23 cellular contexts compared by ENCODE assay signal in genomic region chr9:129077236-129077635, GRCh38. TPM values are rescaled to one million over a fixed set of nuclear protein-coding genes. Genes with fewer than 3 reads are reported as not detected.
DNase-seq lines count a peak whose midpoint lies in the region; ATAC-seq, FAIRE-seq and TF ChIP-seq lines count a peak whose summit lies in the region.
"Had no signal": no experiment of that assay in that cellular context is flagged by ENCODE, and none has a peak within 500 bp of the region (broad histone marks: within the 10 kb centered on the region; RNA-seq: fewer than 3 reads in every experiment).

No MANE protein-coding gene starts in this region.

- H3K9me3 ChIP-seq in A549 (no peaks in the 10 kb centered on the region), esophagus squamous epithelium (no peaks in the 10 kb centered on the region), mucosa of rectum (ENCODE audit: control insufficient read depth in 2 of 2, low read length in 2 of 2) (no peaks in the 10 kb centered on the region)
- H3K9me3 ChIP-seq: SJSA1 had no signal

- H3K4me1 ChIP-seq in A549: peaks cover 15% of the 10 kb centered on the region; the same call in 2 of the 3 replicates
- H3K4me1 ChIP-seq in esophagus squamous epithelium: peaks cover 8 to 31% (median 12%) of the 10 kb centered on the region in 3 donors
- H3K4me1 ChIP-seq in mucosa of rectum (ENCODE audit: control insufficient read depth in 2 of 2, insufficient read depth in 2 of 2, low read length in 2 of 2): peaks cover 42 to 44% of the 10 kb centered on the region in 2 donors

- H3K27ac ChIP-seq in A549 (no peak overlapping the region), RWPE1 (0 out of 2 replicates have a peak overlapping the region, but pooled peaks have one; percentile 2), esophagus squamous epithelium (peak overlapping the region in 3 of 4 donors; percentile 38 to 57 (median 52)), mucosa of rectum (ENCODE audit: low read depth in 2 of 2, low read length in 2 of 2) (peak overlapping the region; percentile 63 to 74)
- H3K27ac ChIP-seq: 22Rv1, HL-60, KMS-11, SJSA1 had no signal

- H3K4me3 ChIP-seq in A549 (no peak overlapping the region), esophagus squamous epithelium (no peak overlapping the region), mucosa of rectum (ENCODE audit: low read length in 2 of 2) (no peak overlapping the region)
- H3K4me3 ChIP-seq: SJSA1 had no signal

- 0 out of 3 replicates have a peak overlapping the region, but pooled peaks have one; percentile 8 for H3K4me2 ChIP-seq in A549
- H3K4me2 ChIP-seq: KMS-11 had no signal

- no peaks in the 10 kb centered on the region for H3K9me3 Mint-ChIP-seq in activated T-cell treated with anti-CD3 and anti-CD28 coated beads, Interleukin-2, amount 50 U/mL, for 72 hours
- H3K9me3 Mint-ChIP-seq: CD14-positive monocyte had no signal

- FAIRE-seq in A549 (lab: Jason Lieb, UNC): no peak
- FAIRE-seq in D721Med (lab: Jason Lieb, UNC): no peak
- FAIRE-seq: GM19239, RCC 7860 had no signal

- no peaks in the 10 kb centered on the region for H3K27me3 Mint-ChIP-seq in activated T-cell treated with anti-CD3 and anti-CD28 coated beads, Interleukin-2, amount 50 U/mL, for 72 hours (ENCODE audit: low read depth)

- intact Hi-C loops in esophagus squamous epithelium (cut with DNase I): no loop called here

- POLR2A ChIA-PET in A549 (lab: Yijun Ruan, JAX) (no interaction called here), RWPE1 (lab: Yijun Ruan, JAX; ENCODE audit: low non-redundant PET) (no interaction called here)

- H3K36me3 Mint-ChIP-seq in activated T-cell treated with anti-CD3 and anti-CD28 coated beads, Interleukin-2, amount 50 U/mL, for 72 hours (ENCODE audit: insufficient read depth in 2 of 2): no peaks in the 10 kb centered on the region
- H3K36me3 Mint-ChIP-seq: CD14-positive monocyte had no signal

- TF ChIP-seq RAD21 in A549 (conservative IDR thresholded peaks at IDR 0.05 in 1 of 2, IDR thresholded peaks at IDR 0.05 in 1 of 2): no peak

- H3K27ac Mint-ChIP-seq in activated T-cell treated with anti-CD3 and anti-CD28 coated beads, Interleukin-2, amount 50 U/mL, for 72 hours: no peak overlapping the region
- H3K27ac Mint-ChIP-seq: CD14-positive monocyte had no signal

- TF ChIP-seq EP300 in A549 (IDR thresholded peaks at IDR 0.05): no peak

- no peaks in the 10 kb centered on the region for H3K27me3 ChIP-seq in esophagus squamous epithelium
- H3K27me3 ChIP-seq in mucosa of rectum (ENCODE audit: control insufficient read depth in 2 of 2, insufficient read depth in 2 of 2, low read length in 2 of 2): no peaks in the 10 kb centered on the region
- H3K27me3 ChIP-seq: SJSA1 had no signal

- DNase-seq in A549 (ENCODE audit: low read depth in 1 of 2, low spot score in 1 of 2) (no peak), RWPE1 (ENCODE audit: low spot score) (no peak), esophagus squamous epithelium (lab: John Stamatoyannopoulos, UW) (no peak), globus pallidus (ENCODE audit: low spot score) (no peak), D721Med (ENCODE audit: insufficient read length, low spot score) (no peak), NK-92 (lab: John Stamatoyannopoulos, UW; ENCODE audit: unreplicated experiment) (no peak)
- DNase-seq in activated T-cell treated with anti-CD3 and anti-CD28 coated beads, Interleukin-2, amount 50 U/mL, for 72 hours: no peak
- DNase-seq: AML-193, EL, NCI-H1105, NCI-H2029 treated with DMSO at 0.1 percent for 48 hours, NCI-H226, NCI-H510A treated with DMSO at 0.1 percent for 48 hours, NCI-H774 had no signal

- no peak for TF ChIP-seq CTCF in A549 (IDR thresholded peaks at IDR 0.05)
- TF ChIP-seq CTCF in RWPE1 (conservative IDR thresholded peaks at IDR 0.05; ENCODE audit: low read depth): no peak
- no peak for TF ChIP-seq CTCF in esophagus squamous epithelium (IDR thresholded peaks at IDR 0.05)
- TF ChIP-seq CTCF in D721Med (IDR thresholded peaks at IDR 0.05; ENCODE audit: insufficient read depth, missing control alignments): no peak

- CTCF ChIA-PET in A549 (lab: Yijun Ruan, JAX) (interaction anchor here (1.2 kb wide), 1 partner anchor 54 kb away, joined by 3 read pairs; no protein-coding TSS in a partner anchor), RWPE1 (lab: Yijun Ruan, JAX) (interaction anchor here (0.7 kb wide), 1 partner anchor 35 kb away, joined by 3 read pairs; no protein-coding TSS in a partner anchor)

- H3K9ac ChIP-seq in mucosa of rectum (ENCODE audit: low read depth in 1 of 2, low read length in 2 of 2): peak overlapping the region in 1 of 2 donors; percentile 51
- H3K9ac ChIP-seq: KMS-11 had no signal

- WGBS in A549 (ENCODE audit: missing lambda C conversion rate): 66% methylated on average over 10 of the region's 10 CpGs
- 30 to 65% methylated on average over 10 of the region's 10 CpGs for WGBS in esophagus squamous epithelium, 2 donors

- no peaks in the 10 kb centered on the region for H3K36me3 ChIP-seq in esophagus squamous epithelium
- H3K36me3 ChIP-seq in mucosa of rectum (ENCODE audit: control insufficient read depth in 2 of 2, insufficient read depth in 2 of 2, low read length in 2 of 2): no peaks in the 10 kb centered on the region
- H3K36me3 ChIP-seq: SJSA1 had no signal

- ATAC-seq in A549: no peak
- ATAC-seq in activated T-cell treated with anti-CD3 and anti-CD28 coated beads, Interleukin-2, amount 50 U/mL, for 72 hours (replicated peaks in 1 of 2): no peak
- ATAC-seq: Right ventricle myocardium inferior had no signal

- peaks cover 32% of the 10 kb centered on the region for H3K4me1 Mint-ChIP-seq in activated T-cell treated with anti-CD3 and anti-CD28 coated beads, Interleukin-2, amount 50 U/mL, for 72 hours (ENCODE audit: low read depth)

- no peak overlapping the region for H3K4me3 Mint-ChIP-seq in activated T-cell treated with anti-CD3 and anti-CD28 coated beads, Interleukin-2, amount 50 U/mL, for 72 hours
- H3K4me3 Mint-ChIP-seq: CD14-positive monocyte had no signal

- TF ChIP-seq POLR2A in A549 (IDR thresholded peaks at IDR 0.05; ENCODE audit: low read length) (no peak), esophagus squamous epithelium (IDR thresholded peaks at IDR 0.05) (no peak)

RNA-seq across cellular contexts. Expression of gene DOLPP1, which starts 3.7 kb away (rescaled TPM):
- polyA plus RNA-seq in A549 (2011; rRNA removed): 25.6 and 31.4 TPM in 2 replicates
- polyA plus RNA-seq in A549 (2012; cell fraction: cytosol; rRNA removed): 37.1 and 43.6 TPM in 2 replicates
- 48.5 and 52.7 TPM in 2 replicates for polyA plus RNA-seq in A549 (2012; cell fraction: nucleus; rRNA removed)
- 21.8 to 23.5 TPM (median 22.2 TPM) in 3 replicates for polyA plus RNA-seq in A549 (2017; fragmentation: RNase III; extraction: RNeasy Plus Mini Kit Qiagen cat#74134 plus additional on column Dnase treatment)
- 21.0 and 23.0 TPM in 2 replicates for polyA minus RNA-seq in A549 (2011; rRNA and poly(A)+ RNA removed)
- 10 to 100 TPM in 3 of 4 donors, 1 to 10 TPM in 1; 9.7 to 23.0 (median 19.3) TPM for total RNA-seq in esophagus squamous epithelium
- 10 to 100 TPM; 17.1 to 22.3 TPM for total RNA-seq in activated T-cell treated with anti-CD3 and anti-CD28 coated beads, Interleukin-2, amount 50 U/mL, for 72 hours

RNA-seq across cellular contexts. Expression of gene CRAT, which starts 33.4 kb away (rescaled TPM):
- polyA plus RNA-seq in A549 (2011; rRNA removed) (20.5 and 20.8 TPM in 2 replicates), A549 (2017; fragmentation: RNase III; extraction: RNeasy Plus Mini Kit Qiagen cat#74134 plus additional on column Dnase treatment) (22.7 to 26.2 TPM (median 26.0 TPM) in 3 replicates)
- 25.2 and 33.6 TPM in 2 replicates for polyA plus RNA-seq in A549 (2012; cell fraction: cytosol; rRNA removed)
- 37.5 and 53.0 TPM in 2 replicates for polyA plus RNA-seq in A549 (2012; cell fraction: nucleus; rRNA removed)
- 26.6 and 34.0 TPM in 2 replicates for polyA minus RNA-seq in A549 (2011; rRNA and poly(A)+ RNA removed)
- 10 to 100 TPM; 25.3 to 61.5 (median 44.9) TPM for total RNA-seq in esophagus squamous epithelium
- total RNA-seq in activated T-cell treated with anti-CD3 and anti-CD28 coated beads, Interleukin-2, amount 50 U/mL, for 72 hours: 10 to 100 TPM; 21.4 to 23.8 TPM

RNA-seq across cellular contexts. Expression of gene PTPA, which starts 34.0 kb away (rescaled TPM):
- polyA plus RNA-seq in A549 (2011; rRNA removed) (140 and 149 TPM in 2 replicates), A549 (2017; fragmentation: RNase III; extraction: RNeasy Plus Mini Kit Qiagen cat#74134 plus additional on column Dnase treatment) (140 to 167 TPM (median 161 TPM) in 3 replicates)
- 95.3 and 125 TPM in 2 replicates for polyA plus RNA-seq in A549 (2012; cell fraction: cytosol; rRNA removed)
- 109 and 124 TPM in 2 replicates for polyA plus RNA-seq in A549 (2012; cell fraction: nucleus; rRNA removed)
- 150 and 168 TPM in 2 replicates for polyA minus RNA-seq in A549 (2011; rRNA and poly(A)+ RNA removed)
- 100 to 1,000 TPM in 1 of 4 donors, 10 to 100 TPM in 3; 59.1 to 110 (median 80.6) TPM for total RNA-seq in esophagus squamous epithelium
- total RNA-seq in activated T-cell treated with anti-CD3 and anti-CD28 coated beads, Interleukin-2, amount 50 U/mL, for 72 hours: 10 to 100 TPM; 85.5 to 98.3 TPM

RNA-seq across cellular contexts. Expression of gene MIGA2, which starts 40.8 kb away (rescaled TPM):
- polyA plus RNA-seq in A549 (2011; rRNA removed) (6.3 and 6.4 TPM in 2 replicates), A549 (2017; fragmentation: RNase III; extraction: RNeasy Plus Mini Kit Qiagen cat#74134 plus additional on column Dnase treatment) (12.8 to 16.1 TPM (median 15.1 TPM) in 3 replicates)
- 14.6 and 16.3 TPM in 2 replicates for polyA plus RNA-seq in A549 (2012; cell fraction: cytosol; rRNA removed)
- 65.4 and 92.7 TPM in 2 replicates for polyA plus RNA-seq in A549 (2012; cell fraction: nucleus; rRNA removed)
- polyA minus RNA-seq in A549 (2011; rRNA and poly(A)+ RNA removed): 4.3 and 6.2 TPM in 2 replicates
- total RNA-seq in esophagus squamous epithelium: 10 to 100 TPM; 27.5 to 49.3 (median 29.8) TPM
- total RNA-seq in activated T-cell treated with anti-CD3 and anti-CD28 coated beads, Interleukin-2, amount 50 U/mL, for 72 hours: 10 to 100 TPM; 38.5 to 41.5 TPM

RNA-seq across cellular contexts. Expression of gene SH3GLB2, which starts 49.1 kb away (rescaled TPM):
- 28.3 and 30.0 TPM in 2 replicates for polyA plus RNA-seq in A549 (2011; rRNA removed)
- 55.5 and 69.2 TPM in 2 replicates for polyA plus RNA-seq in A549 (2012; cell fraction: cytosol; rRNA removed)
- 276 and 298 TPM in 2 replicates for polyA plus RNA-seq in A549 (2012; cell fraction: nucleus; rRNA removed)
- 40.2 to 42.6 TPM (median 40.6 TPM) in 3 replicates for polyA plus RNA-seq in A549 (2017; fragmentation: RNase III; extraction: RNeasy Plus Mini Kit Qiagen cat#74134 plus additional on column Dnase treatment)
- 29.5 and 40.5 TPM in 2 replicates for polyA minus RNA-seq in A549 (2011; rRNA and poly(A)+ RNA removed)
- 100 to 1,000 TPM in 2 of 4 donors, 10 to 100 TPM in 2; 70.3 to 169 (median 113) TPM for total RNA-seq in esophagus squamous epithelium
- 10 to 100 TPM; 41.3 to 41.8 TPM for total RNA-seq in activated T-cell treated with anti-CD3 and anti-CD28 coated beads, Interleukin-2, amount 50 U/mL, for 72 hours

Comparison
In these comparisons a context has a peak if more than half of its experiments do, and no peak if none do; other contexts are left out.
1. H3K27ac ChIP-seq: peak in RWPE1 (single experiment), esophagus squamous epithelium (3 of 4) and mucosa of rectum (2 of 2); none in A549 (0 of 2).